Comparison of ENCODE assay signal across 1 cellular context in genomic region chrX:19193584-19193983, GRCh38.
TF ChIP-seq lines count a peak whose summit lies in the region.

No MANE protein-coding gene starts in this region.

TF ChIP-seq in HepG2, 621 proteins besides CTCF, POLR2A, EP300 and RAD21 (continued from another document):
- TF ChIP-seq RFXAP (CRISPR knock-in tag; IDR thresholded peaks at IDR 0.05; ENCODE audit: borderline replicate concordance), result no peak
- TF ChIP-seq ZFP82 (CRISPR knock-in tag; IDR thresholded peaks at IDR 0.05; ENCODE audit: borderline replicate concordance), result no peak
- TF ChIP-seq SAFB2 (CRISPR knock-in tag; IDR thresholded peaks at IDR 0.05; ENCODE audit: borderline replicate concordance, low read depth), result no peak
- TF ChIP-seq TERF1 (CRISPR knock-in tag; IDR thresholded peaks at IDR 0.05), result no peak
- TF ChIP-seq REST (IDR thresholded peaks at IDR 0.05; ENCODE audit: borderline replicate concordance in 1 of 2, low read depth in 1 of 2, low read length in 2 of 2), result no peak
- TF ChIP-seq DMTF1 (CRISPR knock-in tag; IDR thresholded peaks at IDR 0.05), result no peak
- TF ChIP-seq HOXA7 (CRISPR knock-in tag; IDR thresholded peaks at IDR 0.05), result no peak
- TF ChIP-seq POGK (CRISPR knock-in tag; conservative IDR thresholded peaks at IDR 0.05), result no peak
TF ChIP-seq in HepG2: peak in this region for 0.
